Comparison of ENCODE assay signal across 8 cellular contexts in the genomic region with DNA sequence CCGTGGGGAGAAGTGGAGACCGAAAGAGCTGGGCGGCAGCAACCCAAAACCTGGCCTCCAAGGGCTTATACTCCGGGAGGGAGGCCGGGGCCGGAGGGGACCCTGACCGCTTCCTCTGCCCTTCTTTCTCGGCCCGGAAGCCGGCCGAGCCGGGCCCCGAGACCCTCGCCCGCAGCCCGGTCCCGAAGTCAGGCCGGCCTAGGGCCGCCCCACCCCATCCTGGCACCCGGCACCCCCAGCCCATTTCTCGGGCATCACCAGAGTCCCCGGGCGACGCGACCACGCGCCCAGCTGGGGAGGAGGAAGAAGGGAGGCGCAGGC. TPM values are rescaled to one million over a fixed set of nuclear protein-coding genes. Genes with fewer than 3 reads are reported as not detected.
DNase-seq lines count a peak whose midpoint lies in the region; ATAC-seq lines count a peak whose summit lies in the region.

No MANE protein-coding gene starts in this region.

- no peaks in the 10 kb centered on the region for H3K9me3 Mint-ChIP-seq in activated CD4-positive, alpha-beta T cell treated with anti-CD3 and anti-CD28 coated beads, Interleukin-2, amount 10 ng/mL, durations not matched to agents 7 days and 5 days
- no peaks in the 10 kb centered on the region for H3K9me3 Mint-ChIP-seq in activated T-helper 1 cell treated with anti-CD3 and anti-CD28 coated beads, Interleukin-12 subunit alpha, Interleukin-12 subunit beta, Interleukin-2, Interleukin-4 antibody, amounts not matched to agents 30 ng/mL and 10 ng/mL and 1 ng/mL, durations not matched to agents 14 hours and 24 hours and 36 hours

- peaks cover 14% of the 10 kb centered on the region for H3K27me3 Mint-ChIP-seq in activated CD4-positive, alpha-beta T cell treated with anti-CD3 and anti-CD28 coated beads, Interleukin-2, amount 10 ng/mL, durations not matched to agents 7 days and 5 days
- peaks cover 5% of the 10 kb centered on the region for H3K27me3 Mint-ChIP-seq in activated T-helper 1 cell treated with anti-CD3 and anti-CD28 coated beads, Interleukin-12 subunit alpha, Interleukin-12 subunit beta, Interleukin-2, Interleukin-4 antibody, amounts not matched to agents 30 ng/mL and 10 ng/mL and 1 ng/mL, durations not matched to agents 14 hours and 24 hours and 36 hours (ENCODE audit: insufficient read depth)

- peaks cover 8% of the 10 kb centered on the region for H3K36me3 Mint-ChIP-seq in activated CD4-positive, alpha-beta T cell treated with anti-CD3 and anti-CD28 coated beads, Interleukin-2, amount 10 ng/mL, durations not matched to agents 7 days and 5 days (ENCODE audit: low read depth)
- peaks cover 17% of the 10 kb centered on the region for H3K36me3 Mint-ChIP-seq in activated T-helper 1 cell treated with anti-CD3 and anti-CD28 coated beads, Interleukin-12 subunit alpha, Interleukin-12 subunit beta, Interleukin-2, Interleukin-4 antibody, amounts not matched to agents 30 ng/mL and 10 ng/mL and 1 ng/mL, durations not matched to agents 14 hours and 24 hours and 36 hours (ENCODE audit: low read depth)

- intact Hi-C loops in activated T-helper 1 cell treated with anti-CD3 and anti-CD28 coated beads, Interleukin-12 subunit alpha, Interleukin-12 subunit beta, Interleukin-2, Interleukin-4 antibody, amounts not matched to agents 30 ng/mL and 10 ng/mL and 1 ng/mL, durations not matched to agents 14 hours and 24 hours and 36 hours (cut with micrococcal nuclease): loop anchor here (1.0 to 10.0 kb wide), 12 partner anchors 11 to 564 kb away; a partner anchor contains a TSS

- no peaks in the 10 kb centered on the region for H3K9me3 ChIP-seq in iPS-18c (ENCODE audit: control insufficient read depth, insufficient read depth, low read length)

- peak overlapping the region; percentile 76 for H3K4me3 Mint-ChIP-seq in activated CD4-positive, alpha-beta T cell treated with anti-CD3 and anti-CD28 coated beads, Interleukin-2, amount 10 ng/mL, durations not matched to agents 7 days and 5 days
- peak overlapping the region; percentile 88 for H3K4me3 Mint-ChIP-seq in activated T-helper 1 cell treated with anti-CD3 and anti-CD28 coated beads, Interleukin-12 subunit alpha, Interleukin-12 subunit beta, Interleukin-2, Interleukin-4 antibody, amounts not matched to agents 30 ng/mL and 10 ng/mL and 1 ng/mL, durations not matched to agents 14 hours and 24 hours and 36 hours

- no peak for DNase-seq in activated CD4-positive, alpha-beta T cell treated with anti-CD3 and anti-CD28 coated beads, Interleukin-2, amount 10 ng/mL, durations not matched to agents 7 days and 5 days
- DNase-seq in activated CD4-positive, alpha-beta T cell treated with anti-CD3 and anti-CD28 coated beads for 4 hours: no peak
- no peak for DNase-seq in activated T-helper 1 cell treated with anti-CD3 and anti-CD28 coated beads, Interleukin-12 subunit alpha, Interleukin-12 subunit beta, Interleukin-2, Interleukin-4 antibody, amounts not matched to agents 30 ng/mL and 10 ng/mL and 1 ng/mL, durations not matched to agents 14 hours and 24 hours and 36 hours (ENCODE audit: low spot score)
- DNase-seq in stimulated activated CD8-positive, alpha-beta memory T cell treated with anti-CD3 and anti-CD28 coated beads, Interleukin-7, amount 100 ng/mL, for 24 hours (ENCODE audit: low read depth): peak; percentile 1
- DNase-seq in SW 1271 (lab: John Stamatoyannopoulos, UW) (no peak), ecto neural progenitor cell (ENCODE audit: low spot score) (no peak)

- peak; percentile 1 for ATAC-seq in HG03108 (IDR thresholded peaks at IDR 0.05; ENCODE audit: unreplicated experiment)

- peak overlapping the region; percentile 79 for H3K27ac Mint-ChIP-seq in activated CD4-positive, alpha-beta T cell treated with anti-CD3 and anti-CD28 coated beads, Interleukin-2, amount 10 ng/mL, durations not matched to agents 7 days and 5 days
- peak overlapping the region; percentile 83 for H3K27ac Mint-ChIP-seq in activated T-helper 1 cell treated with anti-CD3 and anti-CD28 coated beads, Interleukin-12 subunit alpha, Interleukin-12 subunit beta, Interleukin-2, Interleukin-4 antibody, amounts not matched to agents 30 ng/mL and 10 ng/mL and 1 ng/mL, durations not matched to agents 14 hours and 24 hours and 36 hours

- peaks cover 31% of the 10 kb centered on the region for H3K4me1 Mint-ChIP-seq in activated CD4-positive, alpha-beta T cell treated with anti-CD3 and anti-CD28 coated beads, Interleukin-2, amount 10 ng/mL, durations not matched to agents 7 days and 5 days
- H3K4me1 Mint-ChIP-seq in activated T-helper 1 cell treated with anti-CD3 and anti-CD28 coated beads, Interleukin-12 subunit alpha, Interleukin-12 subunit beta, Interleukin-2, Interleukin-4 antibody, amounts not matched to agents 30 ng/mL and 10 ng/mL and 1 ng/mL, durations not matched to agents 14 hours and 24 hours and 36 hours (ENCODE audit: low read depth): peaks cover 44% of the 10 kb centered on the region

- peak overlapping the region; percentile 83 for H3K4me3 ChIP-seq in iPS-18c (ENCODE audit: insufficient read depth, low read depth, low read length)

- CTCF ChIA-PET in activated CD4-positive, alpha-beta T cell treated with anti-CD3 and anti-CD28 coated beads, Interleukin-2, amount 10 ng/mL, durations not matched to agents 7 days and 5 days (lab: Charles Lee): interaction anchor here (0.8 to 3.7 kb wide), 4 partner anchors 10 to 379 kb away, joined by 3 to 15 read pairs (median 4); no protein-coding TSS in a partner anchor

- POLR2A ChIA-PET in activated CD4-positive, alpha-beta T cell treated with anti-CD3 and anti-CD28 coated beads, Interleukin-2, amount 10 ng/mL, durations not matched to agents 7 days and 5 days (lab: Charles Lee): interaction anchor here (0.6 to 0.8 kb wide), 2 partner anchors 16 to 57 kb away, joined by 3 read pairs; a partner anchor contains a TSS

RNA-seq across cellular contexts. Expression of a gene that starts 0.6 kb away (rescaled TPM):
- 1 to 10 TPM; 7.8 to 9.8 TPM for total RNA-seq in activated CD4-positive, alpha-beta T cell treated with anti-CD3 and anti-CD28 coated beads, Interleukin-2, amount 10 ng/mL, durations not matched to agents 7 days and 5 days
- total RNA-seq in activated T-helper 1 cell treated with anti-CD3 and anti-CD28 coated beads, Interleukin-12 subunit alpha, Interleukin-12 subunit beta, Interleukin-2, Interleukin-4 antibody, amounts not matched to agents 30 ng/mL and 10 ng/mL and 1 ng/mL, durations not matched to agents 14 hours and 24 hours and 36 hours: 14.4 and 17.9 TPM in 2 replicates

RNA-seq across cellular contexts. Expression of a gene that starts 57.1 kb away (rescaled TPM):
- 1 to 10 TPM; 7.9 to 9.0 TPM for total RNA-seq in activated CD4-positive, alpha-beta T cell treated with anti-CD3 and anti-CD28 coated beads, Interleukin-2, amount 10 ng/mL, durations not matched to agents 7 days and 5 days
- 10.1 and 12.7 TPM in 2 replicates for total RNA-seq in activated T-helper 1 cell treated with anti-CD3 and anti-CD28 coated beads, Interleukin-12 subunit alpha, Interleukin-12 subunit beta, Interleukin-2, Interleukin-4 antibody, amounts not matched to agents 30 ng/mL and 10 ng/mL and 1 ng/mL, durations not matched to agents 14 hours and 24 hours and 36 hours
